Comparison of ENCODE assay signal across 32 cellular contexts in the genomic region with DNA sequence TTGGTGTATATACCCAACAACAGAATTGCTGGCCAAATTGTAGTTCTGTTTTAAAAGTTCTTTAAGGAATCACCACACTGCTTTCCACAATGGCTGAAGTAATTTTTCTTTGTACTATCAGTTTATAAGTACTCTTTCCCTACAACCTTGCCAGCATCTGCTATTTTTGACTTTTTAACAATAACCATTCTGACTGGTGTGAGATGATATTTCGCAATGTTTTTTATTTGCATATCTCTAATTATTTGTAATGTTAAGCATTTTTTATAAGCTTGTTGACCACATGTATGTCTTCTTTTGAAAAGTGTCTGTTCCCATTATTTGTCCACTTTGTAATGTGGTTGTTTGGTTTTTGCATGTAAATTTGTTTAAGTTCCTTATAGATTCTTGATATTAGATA.
"Had no signal": no experiment of that assay in that cellular context is flagged by ENCODE, and none has a peak within 500 bp of the region (broad histone marks: within the 10 kb centered on the region; RNA-seq: fewer than 3 reads in every experiment).

No MANE protein-coding gene starts in this region.

- DNase-seq: activated B cell treated with CpG ODN at 0.5 μM for 24 hours; activated CD4-positive, alpha-beta memory T cell treated with anti-CD3 and anti-CD28 coated beads for 36 hours; activated CD4-positive, alpha-beta T cell treated with anti-CD3 and anti-CD28 coated beads for 4 hours; activated CD4-positive, alpha-beta T cell treated with anti-CD3 and anti-CD28 coated beads, Interleukin-2, amount 10 ng/mL, durations not matched to agents 24 days and 14 days; activated CD4-positive, alpha-beta T cell treated with anti-CD3 and anti-CD28 coated beads, Interleukin-2, amount 50 U/mL, for 1 hour; activated CD4-positive, alpha-beta T cell treated with anti-CD3 and anti-CD28 coated beads, Interleukin-2, amount 50 U/mL, for 4 hours; activated CD4-positive, CD25-positive, alpha-beta regulatory T cell treated with anti-CD3 and anti-CD28 coated beads, Interleukin-2, amount 50 U/mL, for 72 hours; activated CD8-positive, alpha-beta memory T cell treated with anti-CD3 and anti-CD28 coated beads, Interleukin-2, amount 50 U/mL, for 4 hours; activated CD8-positive, alpha-beta T cell treated with anti-CD3 and anti-CD28 coated beads for 36 hours; activated effector memory CD4-positive, alpha-beta T cell treated with anti-CD3 and anti-CD28 coated beads, Interleukin-2, amount 50 U/mL, for 16 hours; activated gamma-delta T cell treated with Interleukin-2 at 50 U/mL for 16 hours; activated naive CD4-positive, alpha-beta T cell; activated naive CD4-positive, alpha-beta T cell treated with anti-CD3 and anti-CD28 coated beads for 36 hours; activated naive CD4-positive, alpha-beta T cell treated with anti-CD3 and anti-CD28 coated beads, Interleukin-2, amount 50 U/mL, for 16 hours; activated naive CD8-positive, alpha-beta T cell treated with anti-CD3 and anti-CD28 coated beads for 36 hours; activated T-cell treated with anti-CD3 and anti-CD28 coated beads for 4 hours; activated T-cell treated with anti-CD3 and anti-CD28 coated beads, Interleukin-2, amount 50 U/mL, for 1 hour; activated T-cell treated with anti-CD3 and anti-CD28 coated beads, Interleukin-2, amount 50 U/mL, for 4 hours; activated T-cell treated with anti-CD3 and anti-CD28 coated beads, Interleukin-2, amount 50 U/mL, for 72 hours; adrenal gland; amniotic stem cell; aorta; caudate nucleus; cerebellar nuclear complex; T-helper 2 cell; T-helper 9 cell had no signal

- H3K4me1 ChIP-seq: adrenal gland had no signal

- H3K27ac ChIP-seq: adrenal gland, cardiac muscle cell, VCaP had no signal

- H3K9me3 ChIP-seq: adrenal gland had no signal

- H3K27me3 ChIP-seq: cardiac muscle cell had no signal

- H3K4me3 ChIP-seq: adrenal gland, cardiac muscle cell had no signal

- H3K36me3 ChIP-seq: adrenal gland, cardiac muscle cell had no signal

- ATAC-seq: activated CD8-positive, alpha-beta T cell treated with anti-CD3 and anti-CD28 coated beads for 36 hours; activated naive CD4-positive, alpha-beta T cell treated with anti-CD3 and anti-CD28 coated beads, Interleukin-2, amount 50 U/mL, for 72 hours; activated T-cell treated with anti-CD3 and anti-CD28 coated beads, Interleukin-2, amount 50 U/mL, for 4 hours; activated T-cell treated with anti-CD3 and anti-CD28 coated beads, Interleukin-2, amount 50 U/mL, for 72 hours; activated T-helper 17 cell treated with anti-CD3 and anti-CD28 coated beads, Interleukin-2, amount 50 U/mL, for 72 hours had no signal

- FAIRE-seq: bronchial epithelial cell, TTC549 had no signal
